25 cellular contexts compared by ENCODE assay signal in the genomic region with DNA sequence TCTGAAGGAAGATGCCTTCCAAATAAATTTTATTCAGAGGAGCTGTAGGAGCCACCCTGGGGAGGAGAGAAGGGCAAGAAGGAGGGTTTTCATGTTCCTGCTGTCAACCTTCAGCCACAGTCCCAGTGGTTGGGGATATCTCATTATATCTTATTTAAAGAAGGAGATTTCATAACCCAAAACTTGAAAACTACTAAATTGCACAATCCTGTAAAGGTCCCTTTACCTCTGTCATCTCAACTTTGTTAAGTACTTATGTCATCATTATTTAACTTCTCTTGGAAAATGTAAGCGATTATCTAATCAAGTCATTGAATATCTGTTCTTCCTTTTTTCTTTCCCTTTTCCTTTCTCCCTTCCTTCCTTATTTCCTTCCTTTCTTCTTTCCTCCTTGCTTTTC.
"Had no signal": no experiment of that assay in that cellular context is flagged by ENCODE, and none has a peak within 500 bp of the region (broad histone marks: within the 10 kb centered on the region; RNA-seq: fewer than 3 reads in every experiment).

No MANE protein-coding gene starts in this region.

- H3K4me1 ChIP-seq: foreskin keratinocyte had no signal

- DNase-seq: activated CD4-positive, alpha-beta memory T cell treated with anti-CD3 and anti-CD28 coated beads, Interleukin-2, amount 10 ng/mL, durations not matched to agents 7 days and 5 days; activated CD4-positive, alpha-beta T cell treated with anti-CD3 and anti-CD28 coated beads for 48 hours; activated CD4-positive, CD25-positive, alpha-beta regulatory T cell; activated CD8-positive, alpha-beta memory T cell treated with anti-CD3 and anti-CD28 coated beads, Interleukin-2, amount 10 ng/mL, durations not matched to agents 7 days and 5 days; activated naive CD4-positive, alpha-beta T cell treated with anti-CD3 and anti-CD28 coated beads, Interleukin-2, amount 10 ng/mL, durations not matched to agents 7 days and 5 days; activated naive CD8-positive, alpha-beta T cell treated with anti-CD3 and anti-CD28 coated beads, Interleukin-2, amount 50 U/mL, for 24 hours; activated T-cell treated with anti-CD3 and anti-CD28 coated beads, Interleukin-2, amount 50 U/mL, for 24 hours; aorta; brain microvascular endothelial cell; effector CD8-positive, alpha-beta T cell; foreskin keratinocyte; hypothalamus; occipital lobe; posterior cingulate gyrus; stimulated activated CD4-positive, alpha-beta T cell treated with anti-CD3 and anti-CD28 coated beads, Interleukin-15, amount 100 ng/mL, for 24 hours; stimulated activated CD4-positive, alpha-beta T cell treated with anti-CD3 and anti-CD28 coated beads, Interleukin-4, amount 100 ng/mL, for 1 hour; stimulated activated naive CD8-positive, alpha-beta T cell treated with anti-CD3 and anti-CD28 coated beads, Interleukin-15, amount 100 ng/mL, for 72 hours; T-helper 1 cell; T-helper 9 cell; trophoblast cell had no signal

- H3K27me3 ChIP-seq: brain microvascular endothelial cell, foreskin keratinocyte, right atrium auricular region, suprapubic skin, vagina had no signal

- H3K27ac ChIP-seq: brain microvascular endothelial cell, foreskin keratinocyte, right atrium auricular region, skin epidermis, suprapubic skin, vagina had no signal

- H3K9me3 ChIP-seq: right atrium auricular region, suprapubic skin, vagina had no signal

- H3K36me3 ChIP-seq: brain microvascular endothelial cell, right atrium auricular region, suprapubic skin, vagina had no signal

- ATAC-seq: activated CD8-positive, alpha-beta memory T cell treated with anti-CD3 and anti-CD28 coated beads, Interleukin-2, amount 10 ng/mL, durations not matched to agents 7 days and 5 days; activated naive CD8-positive, alpha-beta T cell treated with anti-CD3 and anti-CD28 coated beads, Interleukin-2, amount 50 U/mL, for 24 hours; foreskin keratinocyte; left lobe of liver; stimulated activated naive CD8-positive, alpha-beta T cell treated with anti-CD3 and anti-CD28 coated beads, Interleukin-15, amount 100 ng/mL, for 72 hours had no signal

- H3K4me3 ChIP-seq: right atrium auricular region, skin epidermis, suprapubic skin, vagina had no signal
